Comparison of ENCODE assay signal across 11 cellular contexts in the genomic region with DNA sequence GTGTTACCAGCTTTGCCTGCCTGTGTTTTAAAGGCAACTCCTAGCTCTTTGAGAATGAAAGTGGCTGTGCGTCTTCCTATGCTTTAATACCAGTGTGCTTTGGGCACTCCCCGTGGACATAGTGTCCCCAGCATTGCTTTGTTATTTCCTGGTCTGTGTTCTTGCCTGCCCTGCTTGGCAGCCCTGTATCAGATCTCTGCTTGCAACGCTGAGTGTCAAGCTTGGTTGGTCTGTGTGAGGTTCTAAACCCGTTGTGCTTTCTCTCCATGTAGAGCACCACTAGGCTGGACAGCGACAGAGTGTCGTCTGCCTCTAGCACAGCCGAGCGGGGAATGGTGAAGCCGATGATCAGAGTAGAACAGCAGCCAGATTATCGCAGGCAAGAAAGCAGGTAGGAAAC.
DNase-seq lines count a peak whose midpoint lies in the region; ATAC-seq and TF ChIP-seq lines count a peak whose summit lies in the region.
"Had no signal": no experiment of that assay in that cellular context is flagged by ENCODE, and none has a peak within 500 bp of the region (broad histone marks: within the 10 kb centered on the region; RNA-seq: fewer than 3 reads in every experiment).

No MANE protein-coding gene starts in this region.

- intact Hi-C loops in A673 (cut with micrococcal nuclease; ENCODE audit: unreplicated experiment) (loop anchor here (5.0 to 10.0 kb wide), 2 partner anchors 148 to 225 kb away; no protein-coding TSS in a partner anchor), Panc1 (cut with micrococcal nuclease; ENCODE audit: unreplicated experiment) (loop anchor here (5.0 kb wide), 2 partner anchors 210 to 225 kb away; no protein-coding TSS in a partner anchor), esophagus squamous epithelium (cut with DNase I) (loop anchor here (10.0 kb wide), 1 partner anchor 228 kb away; no protein-coding TSS in a partner anchor), lower lobe of right lung (cut with DNase I) (no loop called here)

- H3K9me3 ChIP-seq in A673 (ENCODE audit: low read depth, low read length, poor library complexity, severe bottlenecking): no peaks in the 10 kb centered on the region
- no peaks in the 10 kb centered on the region for H3K9me3 ChIP-seq in Panc1 (ENCODE audit: control insufficient read depth, insufficient read depth, low read depth, low read length)
- no peaks in the 10 kb centered on the region for H3K9me3 ChIP-seq in esophagus squamous epithelium
- no peaks in the 10 kb centered on the region for H3K9me3 ChIP-seq in lower lobe of right lung
- H3K9me3 ChIP-seq: ovary had no signal

- H3K27ac Mint-ChIP-seq in activated CD4-positive, alpha-beta T cell treated with anti-CD3 and anti-CD28 coated beads, Interleukin-2, amount 10 ng/mL, durations not matched to agents 7 days and 5 days: no peak overlapping the region
- H3K27ac Mint-ChIP-seq: T-helper 1 cell treated with Interleukin-12 subunit alpha and Interleukin-12 subunit beta and Interleukin-4 antibody, amounts not matched to agents 30 μg/mL and 1 μg/mL, for 36 hours had no signal

- no peaks in the 10 kb centered on the region for H3K27me3 Mint-ChIP-seq in activated CD4-positive, alpha-beta T cell treated with anti-CD3 and anti-CD28 coated beads, Interleukin-2, amount 10 ng/mL, durations not matched to agents 7 days and 5 days

- no peak for TF ChIP-seq CTCF in A673 (conservative IDR thresholded peaks at IDR 0.05; ENCODE audit: low read depth, low read length)
- no peak for TF ChIP-seq CTCF in Panc1 (IDR thresholded peaks at IDR 0.05)
- TF ChIP-seq CTCF in esophagus squamous epithelium (IDR thresholded peaks at IDR 0.05): peak in 1 of 6 experiments; percentile 17
- no peak for TF ChIP-seq CTCF in lower lobe of right lung (IDR thresholded peaks at IDR 0.05)

- H3K4me1 Mint-ChIP-seq in activated CD4-positive, alpha-beta T cell treated with anti-CD3 and anti-CD28 coated beads, Interleukin-2, amount 10 ng/mL, durations not matched to agents 7 days and 5 days: no peaks in the 10 kb centered on the region

- peaks cover 9% of the 10 kb centered on the region for H3K4me1 ChIP-seq in A673 (ENCODE audit: insufficient read depth, low read length, poor library complexity, severe bottlenecking)
- no peaks in the 10 kb centered on the region for H3K4me1 ChIP-seq in Panc1 (ENCODE audit: control insufficient read depth, insufficient read depth, low read length)
- peaks cover 0 to 24% (median 0%) of the 10 kb centered on the region in 3 donors for H3K4me1 ChIP-seq in esophagus squamous epithelium
- no peaks in the 10 kb centered on the region for H3K4me1 ChIP-seq in lower lobe of right lung

- H3K4me3 Mint-ChIP-seq in activated CD4-positive, alpha-beta T cell treated with anti-CD3 and anti-CD28 coated beads, Interleukin-2, amount 10 ng/mL, durations not matched to agents 7 days and 5 days: no peak overlapping the region
- H3K4me3 Mint-ChIP-seq: T-helper 1 cell treated with Interleukin-12 subunit alpha and Interleukin-12 subunit beta and Interleukin-4 antibody, amounts not matched to agents 30 μg/mL and 1 μg/mL, for 36 hours had no signal

- DNase-seq in A673 (ENCODE audit: low spot score) (peak; percentile 4), Panc1 (ENCODE audit: low read depth, low spot score) (no peak), esophagus squamous epithelium (lab: John Stamatoyannopoulos, UW) (no peak), lower lobe of right lung (peak; percentile 53), DMS 273 (lab: John Stamatoyannopoulos, UW; ENCODE audit: unreplicated experiment) (no peak), NCI-H2227 (lab: John Stamatoyannopoulos, UW; ENCODE audit: unreplicated experiment) (no peak), dedifferentiated amniotic fluid mesenchymal stem cell (ENCODE audit: extremely low spot score) (no peak)
- no peak for DNase-seq in activated CD4-positive, alpha-beta T cell treated with anti-CD3 and anti-CD28 coated beads, Interleukin-2, amount 10 ng/mL, durations not matched to agents 7 days and 5 days
- DNase-seq: activated effector memory CD4-positive, alpha-beta T cell treated with Interleukin-2 at 50 U/mL for 16 hours had no signal

- no peak overlapping the region for H3K27ac ChIP-seq in A673 (ENCODE audit: low read depth, low read length, poor library complexity, severe bottlenecking)
- H3K27ac ChIP-seq in Panc1 (ENCODE audit: low read length): no peak overlapping the region
- H3K27ac ChIP-seq in esophagus squamous epithelium: peak overlapping the region; percentile 3 to 52 (median 35)
- peak overlapping the region; percentile 38 for H3K27ac ChIP-seq in lower lobe of right lung
- H3K27ac ChIP-seq: ovary had no signal

- H3K36me3 ChIP-seq in A673 (ENCODE audit: insufficient read depth, low read length, poor library complexity, severe bottlenecking) (peaks cover 11% of the 10 kb centered on the region), Panc1 (ENCODE audit: control insufficient read depth, insufficient read depth, low read length) (peaks cover 15% of the 10 kb centered on the region), esophagus squamous epithelium (peaks cover 0 to 65% (median 6%) of the 10 kb centered on the region in 3 donors), lower lobe of right lung (peaks cover 56% of the 10 kb centered on the region)
- H3K36me3 ChIP-seq: ovary had no signal

- no peak for TF ChIP-seq POLR2A in esophagus squamous epithelium (IDR thresholded peaks at IDR 0.05)

- no peaks in the 10 kb centered on the region for H3K36me3 Mint-ChIP-seq in activated CD4-positive, alpha-beta T cell treated with anti-CD3 and anti-CD28 coated beads, Interleukin-2, amount 10 ng/mL, durations not matched to agents 7 days and 5 days (ENCODE audit: low read depth)

- in situ Hi-C loops in Panc1 (cut with HindIII; ENCODE audit: low pct_unique_long_range_greater_than_20kb, low sequenced_read_pairs): no loop called here

- WGBS in esophagus squamous epithelium, 2 donors: 59 to 60% methylated on average over 8 to 10 of the region's 10 CpGs

- CTCF ChIA-PET in A673 (lab: Charles Lee): no interaction called here
- CTCF ChIA-PET in Panc1 (lab: Charles Lee): interaction anchor here (0.8 to 2.2 kb wide), 2 partner anchors 211 to 226 kb away, joined by 3 to 5 read pairs; no protein-coding TSS in a partner anchor
- CTCF ChIA-PET in activated CD4-positive, alpha-beta T cell treated with anti-CD3 and anti-CD28 coated beads, Interleukin-2, amount 10 ng/mL, durations not matched to agents 7 days and 5 days (lab: Charles Lee): no interaction called here

- no TSS peak for BruUV-seq in A673 (replicated peaks; lab: Mats Ljungman, UMichigan)
- BruUV-seq in Panc1 (replicated peaks; lab: Mats Ljungman, UMichigan): no TSS peak

- H3K4me3 ChIP-seq in A673 (ENCODE audit: low read depth, low read length, poor library complexity, severe bottlenecking) (no peak overlapping the region), Panc1 (ENCODE audit: low read depth in 2 of 2, low read length in 2 of 2) (no peak overlapping the region), esophagus squamous epithelium (no peak overlapping the region), lower lobe of right lung (no peak overlapping the region)
- H3K4me3 ChIP-seq: ovary had no signal

- H3K27me3 ChIP-seq in A673 (replicated peaks; ENCODE audit: insufficient read depth, low read depth, low read length, poor library complexity): no peaks in the 10 kb centered on the region
- no peaks in the 10 kb centered on the region for H3K27me3 ChIP-seq in Panc1 (ENCODE audit: control insufficient read depth, insufficient read depth, low read length)
- no peaks in the 10 kb centered on the region for H3K27me3 ChIP-seq in esophagus squamous epithelium
- H3K27me3 ChIP-seq in lower lobe of right lung (ENCODE audit: low read depth): no peaks in the 10 kb centered on the region
- H3K27me3 ChIP-seq: ovary had no signal

- ATAC-seq in Panc1: 0 out of 2 replicates have a peak, but pooled peaks have one; percentile 56
- ATAC-seq in lower lobe of right lung: peak; percentile 87 to 92

- no peaks in the 10 kb centered on the region for H3K9me3 Mint-ChIP-seq in activated CD4-positive, alpha-beta T cell treated with anti-CD3 and anti-CD28 coated beads, Interleukin-2, amount 10 ng/mL, durations not matched to agents 7 days and 5 days
- H3K9me3 Mint-ChIP-seq: T-helper 1 cell treated with Interleukin-12 subunit alpha and Interleukin-12 subunit beta and Interleukin-4 antibody, amounts not matched to agents 30 μg/mL and 1 μg/mL, for 36 hours had no signal

- POLR2A ChIA-PET in A673 (lab: Charles Lee; ENCODE audit: low non-redundant PET) (no interaction called here), Panc1 (lab: Charles Lee) (no interaction called here)
- POLR2A ChIA-PET in activated CD4-positive, alpha-beta T cell treated with anti-CD3 and anti-CD28 coated beads, Interleukin-2, amount 10 ng/mL, durations not matched to agents 7 days and 5 days (lab: Charles Lee): no interaction called here

Comparison
In these comparisons a context has a peak if more than half of its experiments do, and no peak if none do; other contexts are left out.
1. DNase-seq: peak in A673 (single experiment) and lower lobe of right lung (single experiment); none in Panc1 (single experiment), esophagus squamous epithelium (single experiment), activated CD4-positive, alpha-beta T cell treated with anti-CD3 and anti-CD28 coated beads, Interleukin-2, amount 10 ng/mL, durations not matched to agents 7 days and 5 days (single experiment), DMS 273 (single experiment), NCI-H2227 (single experiment) and dedifferentiated amniotic fluid mesenchymal stem cell (single experiment).
2. H3K27ac ChIP-seq: peak in esophagus squamous epithelium (4 of 4) and lower lobe of right lung (single experiment); none in A673 (single experiment) and Panc1 (single experiment).